23 cellular contexts compared by ENCODE assay signal in the genomic region with DNA sequence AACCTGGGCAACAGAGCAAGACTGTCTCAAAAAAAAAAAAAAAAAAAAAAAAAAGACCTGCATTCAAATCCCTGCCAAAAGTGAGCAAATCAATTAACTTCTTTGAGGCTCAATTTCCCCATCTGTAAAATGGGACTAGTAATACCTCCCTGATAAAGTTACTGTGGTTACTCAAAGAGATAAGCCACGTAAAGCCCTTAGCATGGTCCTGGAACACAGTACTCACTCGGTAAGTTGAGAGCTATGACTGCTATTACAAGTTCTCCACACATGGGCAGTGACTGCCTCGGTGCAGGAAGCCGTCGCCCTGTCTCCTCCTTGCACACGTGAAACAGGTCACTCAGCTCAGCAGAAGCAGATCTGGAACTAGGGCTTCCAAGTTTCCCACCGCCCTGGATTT. TPM values are rescaled to one million over a fixed set of nuclear protein-coding genes. Genes with fewer than 3 reads are reported as not detected.
DNase-seq lines count a peak whose midpoint lies in the region; ATAC-seq and TF ChIP-seq lines count a peak whose summit lies in the region.
"Had no signal": no experiment of that assay in that cellular context is flagged by ENCODE, and none has a peak within 500 bp of the region (broad histone marks: within the 10 kb centered on the region; RNA-seq: fewer than 3 reads in every experiment).

No MANE protein-coding gene starts in this region.

- peak; percentile 63 to 65 for ATAC-seq in activated T-cell treated with anti-CD3 and anti-CD28 coated beads, Interleukin-2, amount 50 U/mL, for 4 hours
- ATAC-seq in psoas muscle = no peak
- ATAC-seq: left ventricle myocardium superior, mucosa of descending colon had no signal

- H3K27ac Mint-ChIP-seq in activated T-helper 2 cell treated with anti-CD3 and anti-CD28 coated beads, Interferon-gamma antibody, Interleukin-2, Interleukin-4, amounts not matched to agents 10 μg/mL and 5 μg/mL and 100 μg/mL, durations not matched to agents 14 hours and 24 hours and 36 hours = peak overlapping the region; percentile 48
- H3K27ac Mint-ChIP-seq: HFFc6 had no signal

- dilution Hi-C loops in mammary epithelial cell (cut with HindIII; ENCODE audit: low sequenced_read_pairs) = no loop called here

- H3K9ac ChIP-seq in smooth muscle cell (ENCODE audit: low read depth) (no peak overlapping the region), mammary epithelial cell (ENCODE audit: insufficient read depth, low read length) (no peak overlapping the region)

- no peaks in the 10 kb centered on the region for H3K27me3 ChIP-seq in psoas muscle (ENCODE audit: insufficient read depth in 3 of 3, low read length in 2 of 3)
- no peaks in the 10 kb centered on the region for H3K27me3 ChIP-seq in smooth muscle cell (ENCODE audit: low read depth)
- H3K27me3 ChIP-seq in mammary epithelial cell (ENCODE audit: insufficient read depth, low read length) = no peaks in the 10 kb centered on the region
- H3K27me3 ChIP-seq: neutrophil, testis had no signal

- no peaks in the 10 kb centered on the region for H4K20me1 ChIP-seq in smooth muscle cell (ENCODE audit: low read depth)
- H4K20me1 ChIP-seq in mammary epithelial cell (ENCODE audit: insufficient read depth, low read length) = no peaks in the 10 kb centered on the region

- no peaks in the 10 kb centered on the region for H3F3A ChIP-seq in smooth muscle cell (ENCODE audit: low read depth)

- H3K4me3 ChIP-seq in HEK293 (ENCODE audit: low read depth, low read length) = no peak overlapping the region
- H3K4me3 ChIP-seq in psoas muscle = no peak overlapping the region
- no peak overlapping the region for H3K4me3 ChIP-seq in smooth muscle cell
- no peak overlapping the region for H3K4me3 ChIP-seq in mammary epithelial cell (replicated peaks in 1 of 3; ENCODE audit: insufficient read depth in 1 of 3, low read depth in 2 of 3, low read length in 3 of 3)
- H3K4me3 ChIP-seq: mucosa of descending colon, testis had no signal

- H3K79me2 ChIP-seq in smooth muscle cell (ENCODE audit: low read depth) = no peaks in the 10 kb centered on the region
- no peaks in the 10 kb centered on the region for H3K79me2 ChIP-seq in mammary epithelial cell (ENCODE audit: insufficient read depth, low read length)

- POLR2A ChIA-PET in HEK293 (lab: Yijun Ruan, JAX) = no interaction called here

- BruUV-seq in mammary epithelial cell (replicated peaks; lab: Mats Ljungman, UMichigan) = no TSS peak

- TF ChIP-seq CTCF in HEK293 (tag by site-specific recombination; IDR thresholded peaks at IDR 0.05) (no peak), psoas muscle (IDR thresholded peaks at IDR 0.05) (no peak), smooth muscle cell (IDR thresholded peaks at IDR 0.05; ENCODE audit: borderline replicate concordance, insufficient read depth, poor library complexity, severe bottlenecking) (no peak), mammary epithelial cell (conservative IDR thresholded peaks at IDR 0.05 in 1 of 2, IDR thresholded peaks at IDR 0.05 in 1 of 2; ENCODE audit: extremely low read depth in 1 of 2, insufficient read depth in 1 of 2, low read depth in 1 of 2, low read length in 2 of 2) (no peak)

- H2AFZ ChIP-seq in smooth muscle cell (ENCODE audit: low read depth) (no peak overlapping the region), mammary epithelial cell (ENCODE audit: low read depth, low read length) (no peak overlapping the region)

- no peaks in the 10 kb centered on the region for H3K36me3 Mint-ChIP-seq in activated T-cell treated with anti-CD3 and anti-CD28 coated beads, Interleukin-2, amount 50 U/mL, for 4 hours (ENCODE audit: insufficient read depth)
- H3K36me3 Mint-ChIP-seq in activated T-helper 2 cell treated with anti-CD3 and anti-CD28 coated beads, Interferon-gamma antibody, Interleukin-2, Interleukin-4, amounts not matched to agents 10 μg/mL and 5 μg/mL and 100 μg/mL, durations not matched to agents 14 hours and 24 hours and 36 hours (ENCODE audit: low read depth) = no peaks in the 10 kb centered on the region

- 0 out of 2 replicates have a peak, but pooled peaks cover 2% of the 10 kb centered on the region for H3K4me1 ChIP-seq in HEK293 (ENCODE audit: control insufficient read depth, insufficient read depth, low read length)
- peaks cover 65% of the 10 kb centered on the region for H3K4me1 ChIP-seq in psoas muscle
- no peaks in the 10 kb centered on the region for H3K4me1 ChIP-seq in smooth muscle cell (ENCODE audit: low read depth)
- peaks cover 58% of the 10 kb centered on the region for H3K4me1 ChIP-seq in mammary epithelial cell (ENCODE audit: insufficient read depth, low read length)

- in situ Hi-C loops in mammary epithelial cell (cut with MboI; ENCODE audit: low sequenced_read_pairs in 2 of 2) = no loop called here

- no peak overlapping the region for H3K4me3 Mint-ChIP-seq in activated T-cell treated with anti-CD3 and anti-CD28 coated beads, Interleukin-2, amount 50 U/mL, for 4 hours
- H3K4me3 Mint-ChIP-seq in activated T-helper 2 cell treated with anti-CD3 and anti-CD28 coated beads, Interferon-gamma antibody, Interleukin-2, Interleukin-4, amounts not matched to agents 10 μg/mL and 5 μg/mL and 100 μg/mL, durations not matched to agents 14 hours and 24 hours and 36 hours (ENCODE audit: low read depth) = no peak overlapping the region
- H3K4me3 Mint-ChIP-seq: HFFc6 had no signal

- H3K4me1 Mint-ChIP-seq in activated T-cell treated with anti-CD3 and anti-CD28 coated beads, Interleukin-2, amount 50 U/mL, for 4 hours (ENCODE audit: low read depth) = peaks cover 69% of the 10 kb centered on the region
- H3K4me1 Mint-ChIP-seq in activated T-helper 2 cell treated with anti-CD3 and anti-CD28 coated beads, Interferon-gamma antibody, Interleukin-2, Interleukin-4, amounts not matched to agents 10 μg/mL and 5 μg/mL and 100 μg/mL, durations not matched to agents 14 hours and 24 hours and 36 hours (ENCODE audit: low read depth) = peaks cover 46% of the 10 kb centered on the region

- intact Hi-C loops in activated T-helper 2 cell treated with anti-CD3 and anti-CD28 coated beads, Interferon-gamma antibody, Interleukin-2, Interleukin-4, amounts not matched to agents 10 μg/mL and 5 μg/mL and 100 μg/mL, durations not matched to agents 14 hours and 24 hours and 36 hours (cut with micrococcal nuclease) = no loop called here
- intact Hi-C loops in psoas muscle (cut with DNase I) (loop anchor here in 1 of 2 donors (10.0 kb wide), 1 partner anchor 77 kb away; no protein-coding TSS in a partner anchor), mammary epithelial cell (cut with micrococcal nuclease) (no loop called here)

- H3K9me3 ChIP-seq in HEK293 (ENCODE audit: control insufficient read depth, insufficient read depth, low read depth, low read length) = no peaks in the 10 kb centered on the region
- no peaks in the 10 kb centered on the region for H3K9me3 ChIP-seq in psoas muscle
- no peaks in the 10 kb centered on the region for H3K9me3 ChIP-seq in smooth muscle cell (replicated peaks; ENCODE audit: low read depth)
- no peaks in the 10 kb centered on the region for H3K9me3 ChIP-seq in mammary epithelial cell (replicated peaks; ENCODE audit: insufficient read depth, low read length)
- H3K9me3 ChIP-seq: mucosa of descending colon, neutrophil, testis had no signal

- H3K36me3 ChIP-seq in HEK293 (ENCODE audit: control insufficient read depth in 2 of 2, insufficient read depth in 1 of 2, low read length in 2 of 2) (no peaks in the 10 kb centered on the region), psoas muscle (ENCODE audit: insufficient read depth in 1 of 2, low read depth in 1 of 2) (no peaks in the 10 kb centered on the region), smooth muscle cell (ENCODE audit: low read depth) (no peaks in the 10 kb centered on the region), mammary epithelial cell (ENCODE audit: insufficient read depth, low read length) (no peaks in the 10 kb centered on the region)
- H3K36me3 ChIP-seq: neutrophil had no signal

- DNase-seq in activated T-cell treated with anti-CD3 and anti-CD28 coated beads, Interleukin-2, amount 50 U/mL, for 4 hours = no peak
- DNase-seq in activated T-cell treated with anti-CD3 and anti-CD28 coated beads, Interleukin-2, amount 50 U/mL, for 1 hour = no peak
- DNase-seq in activated T-helper 2 cell treated with anti-CD3 and anti-CD28 coated beads, Interferon-gamma antibody, Interleukin-2, Interleukin-4, amounts not matched to agents 10 μg/mL and 5 μg/mL and 100 μg/mL, durations not matched to agents 14 hours and 24 hours and 36 hours (ENCODE audit: low spot score) = no peak
- DNase-seq in psoas muscle (peak in 1 of 2 donors; percentile 23), amniotic stem cell (lab: John Stamatoyannopoulos, UW) (no peak), smooth muscle cell (lab: John Stamatoyannopoulos, UW; ENCODE audit: unreplicated experiment) (no peak), mammary epithelial cell (no peak)
- DNase-seq: ACHN; C1 segment of cervical spinal cord; caudate nucleus; dermis blood vessel endothelial cell; DMS 273 treated with DMSO at 0.1 percent for 48 hours; GDM1; HFFc6; left ventricle myocardium superior; mucosa of descending colon; NCI-H1417 treated with DMSO at 0.1 percent for 48 hours; NCI-H524 treated with DMSO at 0.1 percent for 48 hours; Right ventricle myocardium superior; stimulated activated CD8-positive, alpha-beta memory T cell treated with anti-CD3 and anti-CD28 coated beads, Interleukin-4, amount 100 ng/mL, for 48 hours; testis had no signal

- CTCF ChIA-PET in HEK293 (lab: Yijun Ruan, JAX) = no interaction called here
- CTCF ChIA-PET in mammary epithelial cell (lab: Charles Lee; ENCODE audit: low non-redundant PET) = no interaction called here

- H3K27ac ChIP-seq in HEK293 (ENCODE audit: extremely low read depth, low read depth, low read length) (no peak overlapping the region), psoas muscle (peak overlapping the region; percentile 5), smooth muscle cell (ENCODE audit: low read depth) (no peak overlapping the region), mammary epithelial cell (ENCODE audit: insufficient read depth, low read depth, low read length) (no peak overlapping the region)
- H3K27ac ChIP-seq: neutrophil, testis had no signal

- no peak overlapping the region for H3K4me2 ChIP-seq in smooth muscle cell
- no peak overlapping the region for H3K4me2 ChIP-seq in mammary epithelial cell (ENCODE audit: insufficient read depth, low read depth, low read length)

- H3K27me3 Mint-ChIP-seq in activated T-cell treated with anti-CD3 and anti-CD28 coated beads, Interleukin-2, amount 50 U/mL, for 4 hours (ENCODE audit: low read depth) = no peaks in the 10 kb centered on the region
- no peaks in the 10 kb centered on the region for H3K27me3 Mint-ChIP-seq in activated T-helper 2 cell treated with anti-CD3 and anti-CD28 coated beads, Interferon-gamma antibody, Interleukin-2, Interleukin-4, amounts not matched to agents 10 μg/mL and 5 μg/mL and 100 μg/mL, durations not matched to agents 14 hours and 24 hours and 36 hours (ENCODE audit: low read depth)

- 43 to 76% (median 58%) methylated on average over 7 of the region's 7 CpGs for WGBS in psoas muscle, 3 donors
- WGBS in smooth muscle cell (ENCODE audit: low lambda C conversion rate) = 81% methylated on average over 7 of the region's 7 CpGs
- over 99% methylated on average over 7 of the region's 7 CpGs for WGBS in mammary epithelial cell (ENCODE audit: low coverage, missing lambda C conversion rate)

- no peaks in the 10 kb centered on the region for H3K9me3 Mint-ChIP-seq in activated T-cell treated with anti-CD3 and anti-CD28 coated beads, Interleukin-2, amount 50 U/mL, for 4 hours
- H3K9me3 Mint-ChIP-seq in activated T-helper 2 cell treated with anti-CD3 and anti-CD28 coated beads, Interferon-gamma antibody, Interleukin-2, Interleukin-4, amounts not matched to agents 10 μg/mL and 5 μg/mL and 100 μg/mL, durations not matched to agents 14 hours and 24 hours and 36 hours = no peaks in the 10 kb centered on the region
- H3K9me3 Mint-ChIP-seq: HFFc6 had no signal

RNA-seq across cellular contexts. Expression of gene DDIT4, which starts 37.9 kb away (rescaled TPM):
- total RNA-seq in activated T-cell treated with anti-CD3 and anti-CD28 coated beads, Interleukin-2, amount 50 U/mL, for 4 hours = 100 to 1,000 TPM; 240 to 268 (median 263) TPM
- total RNA-seq in activated T-helper 2 cell treated with anti-CD3 and anti-CD28 coated beads, Interferon-gamma antibody, Interleukin-2, Interleukin-4, amounts not matched to agents 10 μg/mL and 5 μg/mL and 100 μg/mL, durations not matched to agents 14 hours and 24 hours and 36 hours = 543 and 569 TPM in 2 replicates
- total RNA-seq in psoas muscle = 100 to 1,000 TPM in 1 of 4 donors, 10 to 100 TPM in 3; 16.1 to 220 (median 65.4) TPM
- polyA plus RNA-seq in psoas muscle = 100 to 1,000 TPM; 114 to 744 (median 487) TPM
- total RNA-seq in smooth muscle cell = 161 and 198 TPM in 2 replicates
- polyA plus RNA-seq in smooth muscle cell = 248 and 299 TPM in 2 replicates
- 1,000 to 10,000 TPM in 1 of 2 donors, 100 to 1,000 TPM in 1; 772 to 1,235 TPM for total RNA-seq in mammary epithelial cell
- polyA plus RNA-seq in mammary epithelial cell = 542 TPM
- 521 TPM for polyA minus RNA-seq in mammary epithelial cell

RNA-seq across cellular contexts. Expression of gene DNAJB12, which starts 43.1 kb away (rescaled TPM):
- 10 to 100 TPM; 32.6 to 39.4 (median 35.4) TPM for total RNA-seq in activated T-cell treated with anti-CD3 and anti-CD28 coated beads, Interleukin-2, amount 50 U/mL, for 4 hours
- total RNA-seq in activated T-helper 2 cell treated with anti-CD3 and anti-CD28 coated beads, Interferon-gamma antibody, Interleukin-2, Interleukin-4, amounts not matched to agents 10 μg/mL and 5 μg/mL and 100 μg/mL, durations not matched to agents 14 hours and 24 hours and 36 hours = 27.6 and 34.0 TPM in 2 replicates
- 10 to 100 TPM; 24.0 to 38.7 (median 34.0) TPM for total RNA-seq in psoas muscle
- polyA plus RNA-seq in psoas muscle = 10 to 100 TPM; 22.1 to 24.9 (median 22.5) TPM
- 12.5 and 14.3 TPM in 2 replicates for total RNA-seq in smooth muscle cell
- 24.5 and 26.7 TPM in 2 replicates for polyA plus RNA-seq in smooth muscle cell
- 10 to 100 TPM; 57.7 to 98.4 TPM for total RNA-seq in mammary epithelial cell
- polyA plus RNA-seq in mammary epithelial cell = 58.9 TPM
- 60.1 TPM for polyA minus RNA-seq in mammary epithelial cell

Comparison
In these comparisons a context has a peak if more than half of its experiments do, and no peak if none do; other contexts are left out.
1. ATAC-seq: peak in activated T-cell treated with anti-CD3 and anti-CD28 coated beads, Interleukin-2, amount 50 U/mL, for 4 hours (2 of 2); none in psoas muscle (0 of 4).